3 cellular contexts compared by ENCODE assay signal in genomic region chr1:70610164-70610563, GRCh38.
A peak's percentile ranks its signal among the peaks of the same experiment; 100 is the strongest.
DNase-seq lines count a peak whose midpoint lies in the region; ATAC-seq, FAIRE-seq and TF ChIP-seq lines count a peak whose summit lies in the region.
"Not testable (repeated sequence)": the region's sequence is repeated elsewhere in the genome, so short reads cannot be mapped to it uniquely, and the experiment has no call there.

No MANE protein-coding gene starts in this region.

- not testable (repeated sequence) for TF ChIP-seq CTCF in HEK293 (tag by site-specific recombination; IDR thresholded peaks at IDR 0.05); VCaP (conservative IDR thresholded peaks at IDR 0.05); K562 (IDR thresholded peaks at IDR 0.05 in 2 of 3, conservative IDR thresholded peaks at IDR 0.05 in 1 of 3; ENCODE audit: insufficient read depth in 2 of 3, low read depth in 1 of 3, low read length in 3 of 3)

- not testable (repeated sequence) for H3K4me2 ChIP-seq in K562 (ENCODE audit: insufficient read depth, low read length)

- in situ Hi-C loops in K562 (cut with MboI), result not testable (repeated sequence)

- not testable (repeated sequence) for H3K9me1 ChIP-seq in K562 (ENCODE audit: control insufficient read depth, insufficient read depth, low read length)

- not testable (repeated sequence) for H3K27ac ChIP-seq in HEK293 (ENCODE audit: extremely low read depth, low read depth, low read length); K562 (ENCODE audit: extremely low read depth, low read depth, low read length)
- peak overlapping the region; percentile 49; the same call in 1 of the 2 replicates for H3K27ac ChIP-seq in VCaP

- not testable (repeated sequence) for H3K79me2 ChIP-seq in K562 (ENCODE audit: control insufficient read depth, insufficient read depth, low read length)

- CTCF ChIA-PET in HEK293 (lab: Yijun Ruan, JAX); K562 (lab: Yijun Ruan, JAX; ENCODE audit: low intra/inter-chr PET ratio): not testable (repeated sequence)

- not testable (repeated sequence) for H2AFZ ChIP-seq in K562 (ENCODE audit: low read depth, low read length)

- not testable (repeated sequence) for H3K4me3 ChIP-seq in HEK293 (ENCODE audit: low read depth, low read length); K562

- not testable (repeated sequence) for H3K27me3 ChIP-seq in K562 (ENCODE audit: control insufficient read depth in 2 of 2, insufficient read depth in 2 of 2, low read length in 2 of 2)

- H3K9me3 ChIP-seq in HEK293 (ENCODE audit: control insufficient read depth, insufficient read depth, low read depth, low read length); K562 (replicated peaks; ENCODE audit: control insufficient read depth, insufficient read depth, low read depth, low read length): not testable (repeated sequence)

- TF ChIP-seq EP300 in K562 (IDR thresholded peaks at IDR 0.05; ENCODE audit: low read length), result not testable (repeated sequence)

- not testable (repeated sequence) for TF ChIP-seq POLR2A in K562 (conservative IDR thresholded peaks at IDR 0.05)

- not testable (repeated sequence) for BruUV-seq in K562 (replicated peaks; lab: Mats Ljungman, UMichigan)

- H3K9ac ChIP-seq in K562 (ENCODE audit: insufficient read depth in 1 of 2, low read depth in 2 of 2, low read length in 2 of 2), result not testable (repeated sequence)

- not testable (repeated sequence) for ATAC-seq in K562

- intact Hi-C loops in K562 (cut with micrococcal nuclease), result not testable (repeated sequence)

- not testable (repeated sequence) for H3K4me1 ChIP-seq in HEK293 (ENCODE audit: control insufficient read depth, insufficient read depth, low read length); K562 (replicated peaks in 1 of 2; ENCODE audit: control insufficient read depth in 2 of 2, insufficient read depth in 2 of 2, low read length in 2 of 2)

- POLR2A ChIA-PET in HEK293 (lab: Yijun Ruan, JAX); K562 (lab: Yijun Ruan, JAX): not testable (repeated sequence)

- not testable (repeated sequence) for DNase-seq in K562 (ENCODE audit: extremely low read depth in 1 of 4, low spot score in 3 of 4)

- not testable (repeated sequence) for H3K36me3 ChIP-seq in HEK293 (ENCODE audit: control insufficient read depth in 2 of 2, insufficient read depth in 1 of 2, low read length in 2 of 2); K562 (ENCODE audit: control insufficient read depth, insufficient read depth, low read length)

- FAIRE-seq in K562 (lab: Jason Lieb, UNC), result not testable (repeated sequence)

- WGBS in K562 (ENCODE audit: insufficient coverage, low coverage, missing lambda C conversion rate), result 9% methylated on average over 1 of the region's 3 CpGs

- not testable (repeated sequence) for H4K20me1 ChIP-seq in K562 (replicated peaks; ENCODE audit: control insufficient read depth, insufficient read depth, low read length)

- TF ChIP-seq RAD21 in K562 (CRISPR knock-in tag; conservative IDR thresholded peaks at IDR 0.05 in 1 of 2, IDR thresholded peaks at IDR 0.05 in 1 of 2), result not testable (repeated sequence)

TF ChIP-seq in HEK293, 187 proteins besides CTCF, POLR2A, EP300 and RAD21:
- TF ChIP-seq ZNF146 (tag by site-specific recombination; IDR thresholded peaks at IDR 0.05), result peak; percentile 69
TF ChIP-seq in HEK293: peak in this region for 1; not testable (repeated sequence) for 186.

TF ChIP-seq in K562, 482 proteins besides CTCF, POLR2A, EP300 and RAD21:
- peak; percentile 35; the same call in 1 of the 2 replicates for TF ChIP-seq NFIC (IDR thresholded peaks at IDR 0.05)
- 0 out of 4 replicates have a peak, but pooled peaks of 1 of the 2 experiments have one; percentile 22 for TF ChIP-seq KDM1A (IDR thresholded peaks at IDR 0.05)
- peak; percentile 52; the same call in 1 of the 2 replicates for TF ChIP-seq BCOR (IDR thresholded peaks at IDR 0.05)
- peak; percentile 72 for TF ChIP-seq ZNF146 (CRISPR knock-in tag; IDR thresholded peaks at IDR 0.05; ENCODE audit: unreplicated experiment)
